In the genomic region with DNA sequence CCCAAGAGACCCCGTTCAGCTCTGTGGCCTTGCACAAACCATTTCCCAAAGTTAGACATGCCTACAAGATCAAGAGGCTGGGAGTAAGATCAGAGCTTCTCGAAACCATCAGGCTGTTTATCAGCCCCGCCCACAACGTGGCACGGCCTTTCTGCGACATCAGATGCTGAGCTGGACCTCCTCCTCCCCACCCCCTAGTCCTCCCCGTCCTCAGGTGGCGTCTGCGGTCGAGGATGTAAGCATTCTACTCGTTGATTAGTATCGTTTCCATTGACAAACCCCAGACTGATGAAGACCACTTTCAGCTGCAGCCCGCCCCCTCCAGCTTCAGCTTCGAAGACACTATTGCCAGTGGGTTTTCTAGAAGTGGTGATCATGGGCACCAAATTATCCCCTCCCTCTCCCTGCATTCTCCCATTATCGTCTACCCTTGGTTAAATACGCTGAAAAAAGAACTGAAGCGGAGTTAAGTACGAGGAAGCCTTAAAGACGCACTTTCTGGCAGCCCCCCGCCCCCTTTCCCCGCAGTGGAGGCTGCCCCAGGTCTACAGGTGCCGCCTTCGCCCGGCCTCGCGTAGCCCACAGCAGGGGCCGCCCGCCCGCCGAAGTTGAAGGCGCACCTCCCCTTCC, we compare ENCODE assay signal across 8 cellular contexts. TPM values are rescaled to one million over a fixed set of nuclear protein-coding genes. Genes with fewer than 3 reads are reported as not detected.
A peak's percentile ranks its signal among the peaks of the same experiment; 100 is the strongest.
DNase-seq lines count a peak whose midpoint lies in the region; ATAC-seq, FAIRE-seq and TF ChIP-seq lines count a peak whose summit lies in the region.

No MANE protein-coding gene starts in this region.

- peak; percentile 7 for DNase-seq in Ammon's horn (ENCODE audit: low spot score)
- peak; percentile 64 for DNase-seq in NCI-H2227 (lab: John Stamatoyannopoulos, UW; ENCODE audit: unreplicated experiment)
- DNase-seq in GM12878 (ENCODE audit: low read depth, low spot score): no peak
- no peak for DNase-seq in GM12892 (ENCODE audit: insufficient read length)
- no peak for DNase-seq in stimulated activated CD4-positive, alpha-beta T cell treated with anti-CD3 and anti-CD28 coated beads, Interleukin-4, amount 100 ng/mL, for 4 hours

- ATAC-seq in GM18909 (IDR thresholded peaks at IDR 0.05; ENCODE audit: poor library complexity, unreplicated experiment): peak; percentile 49
- ATAC-seq in GM12878: peak; percentile 29; the same call in 2 of the 3 replicates

- peak overlapping the region; percentile 81 for H3K4me2 ChIP-seq in GM12878 (ENCODE audit: control insufficient read depth, insufficient read depth)

- H3K79me2 ChIP-seq in GM12878 (ENCODE audit: control insufficient read depth, insufficient read depth, low read length): no peaks in the 10 kb centered on the region

- intact Hi-C loops in GM12878 (cut with micrococcal nuclease; ENCODE audit: unreplicated experiment): no loop called here

- POLR2A ChIA-PET in GM12878 (lab: Charles Lee): no interaction called here

- SMC1A ChIA-PET in GM12878 (lab: Charles Lee; ENCODE audit: uncharacterized antibody, unreplicated experiment): no interaction called here

- no peak overlapping the region for H3K9ac ChIP-seq in GM12878 (ENCODE audit: control insufficient read depth, insufficient read depth, low read length)
- H3K9ac ChIP-seq in skeletal muscle tissue (ENCODE audit: low read depth in 1 of 3, low read length in 3 of 3): peak overlapping the region; percentile 79 to 88 (median 82)

- RAD21 ChIA-PET in GM12878 (lab: Charles Lee; ENCODE audit: unreplicated experiment): no interaction called here

- TF ChIP-seq RAD21 in GM12878 (IDR thresholded peaks at IDR 0.05; ENCODE audit: insufficient read depth, low read depth, low read length): no peak

- no peak for TF ChIP-seq CTCF in GM12878 (IDR thresholded peaks at IDR 0.05 in 2 of 3, conservative IDR thresholded peaks at IDR 0.05 in 1 of 3; ENCODE audit: control insufficient read depth in 2 of 3, extremely low read depth in 1 of 3, insufficient read depth in 1 of 3, low read depth in 3 of 3, low read length in 3 of 3)

- H2AFZ ChIP-seq in GM12878 (ENCODE audit: control insufficient read depth, low read depth, low read length): peak overlapping the region; percentile 44

- H3K27ac ChIP-seq in GM12878 (ENCODE audit: control insufficient read depth, insufficient read depth) (no peak overlapping the region), skeletal muscle tissue (ENCODE audit: low read depth, low read length) (peak overlapping the region; percentile 38)

- H3K36me3 ChIP-seq in GM12878 (ENCODE audit: control insufficient read depth in 2 of 2, insufficient read depth in 2 of 2, low read length in 1 of 2) (no peaks in the 10 kb centered on the region), skeletal muscle tissue (ENCODE audit: control insufficient read depth in 3 of 3, insufficient read depth in 3 of 3, low read length in 3 of 3) (no peaks in the 10 kb centered on the region)

- H3K4me3 ChIP-seq in GM12878 (no peak overlapping the region), iPS-18c (ENCODE audit: insufficient read depth, low read depth, low read length) (peak overlapping the region; percentile 84), skeletal muscle tissue (ENCODE audit: low read length in 3 of 3) (peak overlapping the region; percentile 75 to 85 (median 83))

- H3K4me1 ChIP-seq in GM12878 (ENCODE audit: control insufficient read depth, insufficient read depth, low read length) (peaks cover 3% of the 10 kb centered on the region; the same call in 1 of the 2 replicates), skeletal muscle tissue (ENCODE audit: control insufficient read depth in 3 of 3, insufficient read depth in 3 of 3, low read length in 3 of 3) (peaks cover 0 to 22% (median 17%) of the 10 kb centered on the region in 3 donors)

- H3K9me3 ChIP-seq in GM12878 (replicated peaks; ENCODE audit: control insufficient read depth, insufficient read depth, low read length): no peaks in the 10 kb centered on the region
- H3K9me3 ChIP-seq in iPS-18c (ENCODE audit: control insufficient read depth, insufficient read depth, low read length): no peaks in the 10 kb centered on the region
- H3K9me3 ChIP-seq in skeletal muscle tissue (ENCODE audit: control insufficient read depth in 3 of 3, low read length in 3 of 3): no peaks in the 10 kb centered on the region

- in situ Hi-C loops in GM12878 (cut with MboI): no loop called here

- H4K20me1 ChIP-seq in GM12878 (ENCODE audit: control insufficient read depth, insufficient read depth): no peaks in the 10 kb centered on the region

- TF ChIP-seq EP300 in GM12878 (IDR thresholded peaks at IDR 0.05; ENCODE audit: borderline replicate concordance in 1 of 2, control insufficient read depth in 1 of 2, low read depth in 2 of 2, low read length in 2 of 2): no peak

- 3% methylated on average over 31 of the region's 31 CpGs for WGBS in GM12878 (ENCODE audit: insufficient coverage, insufficient replicate concordance, low lambda C conversion rate, missing lambda C conversion rate)

- H3K27me3 ChIP-seq in GM12878 (replicated peaks in 1 of 2; ENCODE audit: control insufficient read depth in 2 of 2, insufficient read depth in 2 of 2, low read length in 1 of 2) (peaks cover 4 to 18% of the 10 kb centered on the region in 2 experiments), skeletal muscle tissue (ENCODE audit: control insufficient read depth in 3 of 3, insufficient read depth in 3 of 3, low read length in 3 of 3) (no peaks in the 10 kb centered on the region)

- TF ChIP-seq POLR2A in GM12878 (IDR thresholded peaks at IDR 0.05; ENCODE audit: low read depth, low read length) (no peak), GM12892 (IDR thresholded peaks at IDR 0.05; ENCODE audit: low read depth, low read length) (no peak)

- CTCF ChIA-PET in GM12878 (lab: Yijun Ruan, JAX): no interaction called here

- FAIRE-seq in GM12878 (lab: Jason Lieb, UNC) (no peak), GM12892 (lab: Jason Lieb, UNC) (no peak)

- BruUV-seq in GM12878 (replicated peaks; lab: Mats Ljungman, UMichigan): no TSS peak

TF ChIP-seq in GM12878, 131 proteins besides CTCF, POLR2A, EP300 and RAD21 (continues in another document):
- TF ChIP-seq CREM (IDR thresholded peaks at IDR 0.05; ENCODE audit: low read depth): no peak

RNA-seq across cellular contexts. Expression of gene PPIC, which starts 1.1 kb away (rescaled TPM):
- not detected in 2 replicates for total RNA-seq in GM12878 (2013; cell fraction: nucleolus; rRNA removed)
- total RNA-seq in GM12878 (2014; rRNA removed) (not detected in 2 replicates), GM12878 (2014; rRNA removed; fragmentation: Illumina TruSeq; extraction: Trizol) (not detected in 2 replicates), GM12878 (2021) (0.21 TPM in 1 of 2 replicates, not detected in the other), skeletal muscle tissue (13.6 TPM)
- polyA plus RNA-seq in GM12878 (2011; ENCODE audit: low read depth): not detected
- polyA plus RNA-seq in GM12878 (2011; rRNA removed) (not detected in 2 replicates), GM12878 (2014; fragmentation: Illumina TruSeq; extraction: Trizol) (not detected in 2 replicates), GM12878 (2014; fragmentation: Nextera tagmentation; extraction: Ambion mirVana) (not detected), GM12878 (2014; rRNA removed) (not detected in 2 replicates), GM12878 (2016; fragmentation: Nextera tagmentation; extraction: Ambion mirVana) (under 1 TPM in 1 of 2 experiments, not detected in 1; 0.12 TPM)
- polyA plus RNA-seq in GM12878 (2011; cell fraction: cytosol; rRNA removed): not detected in 2 replicates
- not detected in 2 replicates for polyA plus RNA-seq in GM12878 (2011; cell fraction: nucleus; rRNA removed)
- polyA plus RNA-seq in GM12878 (2012): 0.08 TPM in 1 of 2 replicates, not detected in the other
- polyA minus RNA-seq in GM12878 (2011; rRNA and poly(A)+ RNA removed): not detected in 2 replicates
- not detected in 2 replicates for polyA minus RNA-seq in GM12878 (2011; cell fraction: cytosol; rRNA and poly(A)+ RNA removed)
- not detected in 2 replicates for polyA minus RNA-seq in GM12878 (2011; cell fraction: nucleus; rRNA and poly(A)+ RNA removed)
- not detected for polyA plus RNA-seq in GM12892 (2012; ENCODE audit: missing spikeins)

RNA-seq across cellular contexts. Expression of gene PRDM6, which starts 53.6 kb away (rescaled TPM):
- total RNA-seq in GM12878 (2013; cell fraction: nucleolus; rRNA removed): not detected in 2 replicates
- total RNA-seq in GM12878 (2014; rRNA removed) (not detected in 2 replicates), GM12878 (2014; rRNA removed; fragmentation: Illumina TruSeq; extraction: Trizol) (not detected in 2 replicates), GM12878 (2021) (not detected in 2 replicates), skeletal muscle tissue (0.52 TPM)
- polyA plus RNA-seq in GM12878 (2011; ENCODE audit: low read depth): not detected
- polyA plus RNA-seq in GM12878 (2011; rRNA removed) (not detected in 2 replicates), GM12878 (2014; fragmentation: Illumina TruSeq; extraction: Trizol) (not detected in 2 replicates), GM12878 (2014; fragmentation: Nextera tagmentation; extraction: Ambion mirVana) (not detected), GM12878 (2014; rRNA removed) (not detected in 2 replicates), GM12878 (2016; fragmentation: Nextera tagmentation; extraction: Ambion mirVana) (not detected)
- not detected in 2 replicates for polyA plus RNA-seq in GM12878 (2011; cell fraction: cytosol; rRNA removed)
- polyA plus RNA-seq in GM12878 (2011; cell fraction: nucleus; rRNA removed): not detected in 2 replicates
- polyA plus RNA-seq in GM12878 (2012): not detected in 2 replicates
- polyA minus RNA-seq in GM12878 (2011; rRNA and poly(A)+ RNA removed): not detected in 2 replicates
- polyA minus RNA-seq in GM12878 (2011; cell fraction: cytosol; rRNA and poly(A)+ RNA removed): not detected in 2 replicates
- polyA minus RNA-seq in GM12878 (2011; cell fraction: nucleus; rRNA and poly(A)+ RNA removed): not detected in 2 replicates
- not detected for polyA plus RNA-seq in GM12892 (2012; ENCODE audit: missing spikeins)

Comparison
In these comparisons a context has a peak if more than half of its experiments do, and no peak if none do; other contexts are left out.
1. DNase-seq: peak in Ammon's horn (single experiment) and NCI-H2227 (single experiment); none in GM12878 (single experiment), GM12892 (single experiment) and stimulated activated CD4-positive, alpha-beta T cell treated with anti-CD3 and anti-CD28 coated beads, Interleukin-4, amount 100 ng/mL, for 4 hours (0 of 2).
2. RNA of gene PPIC, which starts 1.1 kb away (total RNA-seq): 13.6 TPM in skeletal muscle tissue (single experiment); 0.21 TPM in GM12878; every median in the first group is over 10 times any median in the second.